In the genomic region with DNA sequence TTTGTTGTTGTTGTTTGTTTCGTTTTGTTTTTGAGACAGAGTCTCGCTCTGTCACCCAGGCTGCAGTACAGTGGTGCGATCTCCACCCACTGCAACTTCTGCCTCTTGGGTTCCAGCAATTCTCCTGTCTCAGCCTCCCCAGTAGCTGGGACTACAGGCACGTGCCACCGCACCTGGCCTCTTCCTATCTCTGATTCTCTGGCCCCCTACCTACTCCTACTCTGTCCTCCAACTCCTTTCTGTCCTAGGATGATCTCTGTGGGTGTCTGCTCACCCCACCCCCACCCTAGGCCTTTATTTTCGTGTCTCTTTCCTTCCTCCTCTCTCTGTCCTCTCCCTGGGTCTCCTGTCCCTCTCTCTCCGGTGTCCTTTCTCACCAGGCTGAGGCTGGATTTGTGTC, we compare ENCODE assay signal across 8 cellular contexts. TPM values are rescaled to one million over a fixed set of nuclear protein-coding genes. Genes with fewer than 3 reads are reported as not detected.
DNase-seq lines count a peak whose midpoint lies in the region; ATAC-seq, FAIRE-seq and TF ChIP-seq lines count a peak whose summit lies in the region.
"Had no signal": no experiment of that assay in that cellular context is flagged by ENCODE, and none has a peak within 500 bp of the region (broad histone marks: within the 10 kb centered on the region; RNA-seq: fewer than 3 reads in every experiment).

No MANE protein-coding gene starts in this region.

- no peaks in the 10 kb centered on the region for H3K9me2 ChIP-seq in PC-3 (replicated peaks; ENCODE audit: low read length)

- H3K4me3 ChIP-seq in GM12865 (ENCODE audit: low read depth, low read length) (peak overlapping the region; percentile 69), PC-3 (ENCODE audit: low read length) (peak overlapping the region; percentile 80), endothelial cell of umbilical vein (replicated peaks in 1 of 3; ENCODE audit: insufficient read depth in 1 of 3, low read depth in 1 of 3, low read length in 3 of 3) (peak overlapping the region in 1 of 3 experiments; percentile 47), gastrocnemius medialis (peak overlapping the region; percentile 67 to 100 (median 86)), heart left ventricle (peak overlapping the region in 2 of 12 donors; percentile 85 to 88)

- H2AFZ ChIP-seq in PC-3 (ENCODE audit: low read length), result no peak overlapping the region
- H2AFZ ChIP-seq in endothelial cell of umbilical vein (ENCODE audit: low read depth, low read length), result no peak overlapping the region

- TF ChIP-seq POLR2A in endothelial cell of umbilical vein (IDR thresholded peaks at IDR 0.05; ENCODE audit: low read depth, low read length) (no peak), gastrocnemius medialis (IDR thresholded peaks at IDR 0.05) (no peak), heart left ventricle (IDR thresholded peaks at IDR 0.05) (no peak)

- BruUV-seq in PC-3 (replicated peaks; lab: Mats Ljungman, UMichigan) (no TSS peak), endothelial cell of umbilical vein (replicated peaks; lab: Mats Ljungman, UMichigan) (no TSS peak)

- H3K4me2 ChIP-seq in PC-3 (ENCODE audit: low read length) (peak overlapping the region; percentile 88), endothelial cell of umbilical vein (ENCODE audit: insufficient read depth, low read length) (peak overlapping the region; percentile 78)

- H3K27me3 ChIP-seq in PC-3 (ENCODE audit: low read length), result no peaks in the 10 kb centered on the region
- H3K27me3 ChIP-seq in endothelial cell of umbilical vein (ENCODE audit: control insufficient read depth in 2 of 2, insufficient read depth in 2 of 2, low read length in 2 of 2), result no peaks in the 10 kb centered on the region
- H3K27me3 ChIP-seq in gastrocnemius medialis, result no peaks in the 10 kb centered on the region
- H3K27me3 ChIP-seq in heart left ventricle, result no peaks in the 10 kb centered on the region

- no peaks in the 10 kb centered on the region for H3K9me3 ChIP-seq in PC-3 (ENCODE audit: low read length)
- H3K9me3 ChIP-seq in endothelial cell of umbilical vein (replicated peaks; ENCODE audit: control insufficient read depth, insufficient read depth, low read length), result no peaks in the 10 kb centered on the region
- no peaks in the 10 kb centered on the region for H3K9me3 ChIP-seq in gastrocnemius medialis
- no peaks in the 10 kb centered on the region for H3K9me3 ChIP-seq in heart left ventricle

- H3K36me3 ChIP-seq in PC-3 (ENCODE audit: low read depth, low read length) (peaks cover 3% of the 10 kb centered on the region; the same call in 1 of the 2 replicates), endothelial cell of umbilical vein (ENCODE audit: control insufficient read depth in 2 of 2, extremely low read depth in 1 of 2, insufficient read depth in 2 of 2, low read length in 2 of 2) (peaks cover 0 to 4% of the 10 kb centered on the region in 2 experiments), gastrocnemius medialis (peaks cover 0 to 6% of the 10 kb centered on the region in 2 donors), heart left ventricle (peaks cover 0 to 25% (median 7%) of the 10 kb centered on the region in 9 donors)

- WGBS in heart left ventricle, 4 donors, result 80 to 86% (median 82%) methylated on average over 7 of the region's 7 CpGs

- H3K9me1 ChIP-seq in endothelial cell of umbilical vein (replicated peaks; ENCODE audit: control insufficient read depth, extremely low read depth, insufficient read depth, low read length), result no peaks in the 10 kb centered on the region

- dilution Hi-C loops in endothelial cell of umbilical vein (cut with MboI; ENCODE audit: extremely low pct_ligation_motif_present, low sequenced_read_pairs), result no loop called here

- no peak for TF ChIP-seq CTCF in GM12865 (IDR thresholded peaks at IDR 0.05; ENCODE audit: insufficient read depth, low read depth, low read length, missing control alignments)
- TF ChIP-seq CTCF in PC-3 (conservative IDR thresholded peaks at IDR 0.05; ENCODE audit: low read depth, low read length), result no peak
- TF ChIP-seq CTCF in endothelial cell of umbilical vein (IDR thresholded peaks at IDR 0.05; ENCODE audit: extremely low read depth in 1 of 2, insufficient read depth in 1 of 2, low read depth in 1 of 2, low read length in 2 of 2), result no peak
- TF ChIP-seq CTCF in gastrocnemius medialis (IDR thresholded peaks at IDR 0.05 in 4 of 5, conservative IDR thresholded peaks at IDR 0.05 in 1 of 5), result no peak
- no peak for TF ChIP-seq CTCF in heart left ventricle (IDR thresholded peaks at IDR 0.05)

- H3K4me1 ChIP-seq in PC-3 (ENCODE audit: insufficient read depth, low read length) (peaks cover 8% of the 10 kb centered on the region; the same call in 1 of the 2 replicates), endothelial cell of umbilical vein (ENCODE audit: control insufficient read depth, extremely low read depth, insufficient read depth, low read length) (peaks cover 11% of the 10 kb centered on the region), gastrocnemius medialis (peaks cover 15 to 24% of the 10 kb centered on the region in 2 donors), heart left ventricle (peaks cover 0 to 31% (median 9%) of the 10 kb centered on the region in 12 donors)

- ATAC-seq in PC-3 (no peak), gastrocnemius medialis (no peak), GM21619 (IDR thresholded peaks at IDR 0.05; ENCODE audit: unreplicated experiment) (no peak), heart left ventricle (no peak)

- no peak for FAIRE-seq in endothelial cell of umbilical vein (lab: Jason Lieb, UNC)

- H3K9ac ChIP-seq in PC-3 (ENCODE audit: low read length) (peak overlapping the region; percentile 86), endothelial cell of umbilical vein (replicated peaks; ENCODE audit: extremely low read depth, insufficient read depth, low read length) (no peak overlapping the region)

- H4K20me1 ChIP-seq in PC-3 (ENCODE audit: low read length), result no peaks in the 10 kb centered on the region
- H4K20me1 ChIP-seq in endothelial cell of umbilical vein (replicated peaks; ENCODE audit: control insufficient read depth, extremely low read depth, insufficient read depth, low read length), result no peaks in the 10 kb centered on the region

- CTCF ChIA-PET in PC-3 (lab: Charles Lee) (no interaction called here), endothelial cell of umbilical vein (lab: Charles Lee) (interaction anchor here (0.6 to 1.4 kb wide), 3 partner anchors 9 to 126 kb away, joined by 3 to 7 read pairs (median 4); no protein-coding TSS in a partner anchor)

- no peaks in the 10 kb centered on the region for H3F3A ChIP-seq in PC-3 (ENCODE audit: low read length, unreplicated experiment)

- POLR2A ChIA-PET in PC-3 (lab: Charles Lee; ENCODE audit: unreplicated experiment) (no interaction called here), endothelial cell of umbilical vein (lab: Charles Lee) (no interaction called here)

- DNase-seq in GM12865 (ENCODE audit: low read depth) (no peak), PC-3 (no peak), endothelial cell of umbilical vein (ENCODE audit: low read depth, low spot score) (no peak), gastrocnemius medialis (no peak), SIG-M5 (lab: John Stamatoyannopoulos, UW) (no peak), heart left ventricle (no peak)

- intact Hi-C loops in PC-3 (cut with micrococcal nuclease) (no loop called here), endothelial cell of umbilical vein (cut with micrococcal nuclease) (loop anchor here (5.0 kb wide), 2 partner anchors 192 to 427 kb away; a partner anchor contains a TSS), gastrocnemius medialis (cut with DNase I; ENCODE audit: low total_unique reads) (loop anchor here (5.0 kb wide), 2 partner anchors 577 to 1352 kb away; a partner anchor contains a TSS), heart left ventricle (cut with DNase I) (loop anchor here in 1 of 10 donors (5.0 kb wide), 1 partner anchor 192 kb away; a partner anchor contains a TSS)

- no peak overlapping the region for H3K27ac ChIP-seq in PC-3 (ENCODE audit: low read length)
- H3K27ac ChIP-seq in endothelial cell of umbilical vein (ENCODE audit: insufficient read depth, low read depth, low read length), result no peak overlapping the region
- peak overlapping the region in 3 of 4 donors; percentile 90 to 96 (median 96) for H3K27ac ChIP-seq in gastrocnemius medialis
- no peak overlapping the region for H3K27ac ChIP-seq in heart left ventricle

- H3K79me2 ChIP-seq in PC-3 (ENCODE audit: low read length) (peaks cover 18% of the 10 kb centered on the region), endothelial cell of umbilical vein (ENCODE audit: control insufficient read depth, insufficient read depth, low read length) (peaks cover 11% of the 10 kb centered on the region)

- in situ Hi-C loops in gastrocnemius medialis (cut with MboI; ENCODE audit: low sequenced_read_pairs in 4 of 4), result no loop called here

RNA-seq across cellular contexts. Expression of a gene that starts 1.2 kb away (rescaled TPM):
- total RNA-seq in PC-3 (2014; rRNA removed) (171 and 200 TPM in 2 replicates), endothelial cell of umbilical vein (84.1 and 86.9 TPM in 2 replicates), gastrocnemius medialis (100 to 1,000 TPM in 1 of 4 donors, 10 to 100 TPM in 3; 41.9 to 107 (median 79.0) TPM), heart left ventricle (10 to 100 TPM; 16.3 to 49.9 (median 31.1) TPM)
- polyA plus RNA-seq in endothelial cell of umbilical vein (72.6 and 83.2 TPM in 2 replicates), heart left ventricle (10 to 100 TPM; 22.6 to 57.6 TPM)
- polyA plus RNA-seq in endothelial cell of umbilical vein (2011; cell fraction: cytosol; rRNA removed), result 74.4 and 86.3 TPM in 2 replicates
- 157 and 167 TPM in 2 replicates for polyA plus RNA-seq in endothelial cell of umbilical vein (2011; cell fraction: nucleus; rRNA removed)
- polyA plus RNA-seq in endothelial cell of umbilical vein (2012), result 70.0 and 77.4 TPM in 2 replicates
- 54.1 and 61.6 TPM in 2 replicates for polyA minus RNA-seq in endothelial cell of umbilical vein
- 43.3 TPM for polyA minus RNA-seq in endothelial cell of umbilical vein (2011; cell fraction: cytosol; rRNA and poly(A)+ RNA removed)
- polyA minus RNA-seq in endothelial cell of umbilical vein (2011; cell fraction: nucleus; rRNA and poly(A)+ RNA removed), result 25.5 and 29.6 TPM in 2 replicates

RNA-seq across cellular contexts. Expression of a gene that starts 2.6 kb away (rescaled TPM):
- total RNA-seq in PC-3 (2014; rRNA removed) (not detected in 2 replicates), endothelial cell of umbilical vein (27.6 and 38.8 TPM in 2 replicates), gastrocnemius medialis (10 to 100 TPM in 2 of 4 donors, 1 to 10 TPM in 2; 8.0 to 12.6 (median 9.9) TPM), heart left ventricle (10 to 100 TPM in 2 of 9 donors, 1 to 10 TPM in 7; 3.4 to 18.6 (median 8.5) TPM)
- polyA plus RNA-seq in endothelial cell of umbilical vein (33.2 and 42.3 TPM in 2 replicates), heart left ventricle (10 to 100 TPM in 1 of 2 donors, 1 to 10 TPM in 1; 7.3 to 11.7 TPM)
- 17.0 and 22.3 TPM in 2 replicates for polyA plus RNA-seq in endothelial cell of umbilical vein (2011; cell fraction: cytosol; rRNA removed)
- 34.5 and 40.5 TPM in 2 replicates for polyA plus RNA-seq in endothelial cell of umbilical vein (2011; cell fraction: nucleus; rRNA removed)
- polyA plus RNA-seq in endothelial cell of umbilical vein (2012), result 16.3 and 21.0 TPM in 2 replicates
- 12.9 and 21.3 TPM in 2 replicates for polyA minus RNA-seq in endothelial cell of umbilical vein
- polyA minus RNA-seq in endothelial cell of umbilical vein (2011; cell fraction: cytosol; rRNA and poly(A)+ RNA removed), result 31.6 TPM
- polyA minus RNA-seq in endothelial cell of umbilical vein (2011; cell fraction: nucleus; rRNA and poly(A)+ RNA removed), result 7.4 and 18.8 TPM in 2 replicates

RNA-seq across cellular contexts. Expression of a gene that starts 9.1 kb away (rescaled TPM):
- total RNA-seq in PC-3 (2014; rRNA removed) (0.11 TPM in 1 of 2 replicates, not detected in the other), endothelial cell of umbilical vein (0.13 and 0.25 TPM in 2 replicates), gastrocnemius medialis (1 to 10 TPM in 1 of 4 donors, under 1 TPM in 3; 0.24 to 1.6 (median 0.33) TPM), heart left ventricle (1 to 10 TPM in 4 of 9 donors, under 1 TPM in 5; 0.46 to 1.6 (median 0.89) TPM)
- polyA plus RNA-seq in endothelial cell of umbilical vein (0.06 and 0.07 TPM in 2 replicates), heart left ventricle (1 to 10 TPM in 1 of 2 donors, under 1 TPM in 1; 0.64 to 1.1 TPM)
- 0.04 TPM in 1 of 2 replicates, not detected in the other for polyA plus RNA-seq in endothelial cell of umbilical vein (2011; cell fraction: cytosol; rRNA removed)
- polyA plus RNA-seq in endothelial cell of umbilical vein (2011; cell fraction: nucleus; rRNA removed), result 0.20 and 0.25 TPM in 2 replicates
- polyA plus RNA-seq in endothelial cell of umbilical vein (2012), result 0.05 and 0.14 TPM in 2 replicates
- 0.08 and 0.22 TPM in 2 replicates for polyA minus RNA-seq in endothelial cell of umbilical vein
- not detected for polyA minus RNA-seq in endothelial cell of umbilical vein (2011; cell fraction: cytosol; rRNA and poly(A)+ RNA removed)
- not detected in 2 replicates for polyA minus RNA-seq in endothelial cell of umbilical vein (2011; cell fraction: nucleus; rRNA and poly(A)+ RNA removed)
- total RNA-seq: glomerular endothelial cell had no signal

RNA-seq across cellular contexts. Expression of a gene that starts 23.6 kb away (rescaled TPM):
- 0.18 and 2.8 TPM in 2 replicates for total RNA-seq in PC-3 (2014; rRNA removed)
- 4.7 and 5.7 TPM in 2 replicates for total RNA-seq in endothelial cell of umbilical vein
- 5.0 and 5.6 TPM in 2 replicates for polyA plus RNA-seq in endothelial cell of umbilical vein
- 2.2 and 2.6 TPM in 2 replicates for polyA plus RNA-seq in endothelial cell of umbilical vein (2011; cell fraction: cytosol; rRNA removed)
- 2.2 and 3.5 TPM in 2 replicates for polyA plus RNA-seq in endothelial cell of umbilical vein (2011; cell fraction: nucleus; rRNA removed)
- 3.8 and 5.3 TPM in 2 replicates for polyA plus RNA-seq in endothelial cell of umbilical vein (2012)
- polyA minus RNA-seq in endothelial cell of umbilical vein, result 0.53 and 1.4 TPM in 2 replicates
- polyA minus RNA-seq in endothelial cell of umbilical vein (2011; cell fraction: cytosol; rRNA and poly(A)+ RNA removed), result 4.4 TPM
- 0.67 and 1.9 TPM in 2 replicates for polyA minus RNA-seq in endothelial cell of umbilical vein (2011; cell fraction: nucleus; rRNA and poly(A)+ RNA removed)
- 1 to 10 TPM in 3 of 4 donors, under 1 TPM in 1; 0.91 to 2.7 (median 1.2) TPM for total RNA-seq in gastrocnemius medialis
- 10 to 100 TPM in 1 of 9 donors, 1 to 10 TPM in 8; 1.7 to 13.4 (median 2.4) TPM for total RNA-seq in heart left ventricle
- polyA plus RNA-seq in heart left ventricle, result 1 to 10 TPM; 2.9 to 5.5 TPM

RNA-seq across cellular contexts. Expression of a gene that starts 25.2 kb away (rescaled TPM):
- not detected in 2 replicates for total RNA-seq in PC-3 (2014; rRNA removed)
- not detected in 2 replicates for total RNA-seq in endothelial cell of umbilical vein
- polyA plus RNA-seq in endothelial cell of umbilical vein, result not detected in 2 replicates
- not detected in 2 replicates for polyA plus RNA-seq in endothelial cell of umbilical vein (2011; cell fraction: cytosol; rRNA removed)
- polyA plus RNA-seq in endothelial cell of umbilical vein (2011; cell fraction: nucleus; rRNA removed), result not detected in 2 replicates
- polyA plus RNA-seq in endothelial cell of umbilical vein (2012), result not detected in 2 replicates
- not detected in 2 replicates for polyA minus RNA-seq in endothelial cell of umbilical vein
- polyA minus RNA-seq in endothelial cell of umbilical vein (2011; cell fraction: cytosol; rRNA and poly(A)+ RNA removed), result not detected
- not detected in 2 replicates for polyA minus RNA-seq in endothelial cell of umbilical vein (2011; cell fraction: nucleus; rRNA and poly(A)+ RNA removed)
- total RNA-seq in gastrocnemius medialis, result not detected
- total RNA-seq in heart left ventricle, result not detected
- under 1 TPM in 1 of 2 donors, not detected in 1; 0.12 TPM for polyA plus RNA-seq in heart left ventricle
- total RNA-seq: glomerular endothelial cell had no signal

Comparison
In these comparisons a context has a peak if more than half of its experiments do, and no peak if none do; other contexts are left out.
1. H3K27ac ChIP-seq: peak in gastrocnemius medialis (3 of 4); none in PC-3 (single experiment), endothelial cell of umbilical vein (single experiment) and heart left ventricle (0 of 12).